Comparison of ENCODE assay signal across 8 cellular contexts in the genomic region with DNA sequence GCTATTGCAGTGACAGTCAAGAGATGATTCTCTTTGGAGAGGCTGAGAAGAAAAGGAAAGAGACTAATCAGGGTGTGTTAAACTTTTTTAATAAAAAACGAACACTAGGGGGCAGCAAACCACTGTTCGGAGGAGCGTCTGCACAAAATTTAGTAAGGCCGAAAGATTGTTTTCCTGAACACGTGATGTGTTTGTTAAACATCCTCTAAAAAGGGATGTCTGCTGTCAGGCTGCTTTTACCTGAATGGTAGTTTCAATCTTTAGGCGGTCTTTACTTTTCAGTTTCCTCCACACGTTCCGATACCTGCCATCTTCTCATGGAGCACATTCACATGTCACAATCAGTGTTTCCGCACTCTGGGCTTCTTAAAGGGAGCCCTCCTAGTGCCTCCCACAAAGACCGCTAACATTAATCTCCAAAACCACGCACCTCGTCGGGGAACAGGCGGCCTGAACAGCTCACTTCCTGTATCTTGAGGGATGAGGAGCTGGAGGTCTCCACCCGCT.
DNase-seq lines count a peak whose midpoint lies in the region; ATAC-seq, FAIRE-seq and TF ChIP-seq lines count a peak whose summit lies in the region.

No MANE protein-coding gene starts in this region.

- no peak for TF ChIP-seq POLR2A in A549 (IDR thresholded peaks at IDR 0.05; ENCODE audit: low read length)
- no peak for TF ChIP-seq POLR2A in heart left ventricle (IDR thresholded peaks at IDR 0.05)
- no peak for TF ChIP-seq POLR2A in GM18505 (IDR thresholded peaks at IDR 0.05; ENCODE audit: borderline replicate concordance, extremely low read depth, insufficient read depth, insufficient read length)

- TF ChIP-seq CTCF in A549 (IDR thresholded peaks at IDR 0.05), result peak; percentile 86
- TF ChIP-seq CTCF in GM12874 (IDR thresholded peaks at IDR 0.05; ENCODE audit: insufficient read depth, low read depth, low read length), result peak; percentile 39
- TF ChIP-seq CTCF in heart left ventricle (IDR thresholded peaks at IDR 0.05), result peak; percentile 62 to 83 (median 76)

- WGBS in A549 (ENCODE audit: missing lambda C conversion rate), result 52% methylated on average over 15 of the region's 15 CpGs
- WGBS in heart left ventricle, 4 donors, result 26 to 37% (median 30%) methylated on average over 15 of the region's 15 CpGs

- H3K36me3 ChIP-seq in Karpas-422 (ENCODE audit: insufficient read depth, low read length) (no peaks in the 10 kb centered on the region), heart left ventricle (no peaks in the 10 kb centered on the region)

- TF ChIP-seq EP300 in A549 (IDR thresholded peaks at IDR 0.05), result no peak

- no peaks in the 10 kb centered on the region for H3K36me3 Mint-ChIP-seq in activated naive CD8-positive, alpha-beta T cell treated with anti-CD3 and anti-CD28 coated beads, Interleukin-2, amount 50 U/mL, for 24 hours (ENCODE audit: low read depth)

- POLR2A ChIA-PET in A549 (lab: Yijun Ruan, JAX), result interaction anchor here (1.4 kb wide), 1 partner anchor 1160 kb away, joined by 10 read pairs; a partner anchor contains a TSS

- H3K27me3 Mint-ChIP-seq in activated naive CD8-positive, alpha-beta T cell treated with anti-CD3 and anti-CD28 coated beads, Interleukin-2, amount 50 U/mL, for 24 hours, result peaks cover 2% of the 10 kb centered on the region

- in situ Hi-C loops in SK-MEL-5 (cut with HindIII; ENCODE audit: low pct_unique_long_range_greater_than_20kb, low sequenced_read_pairs), result no loop called here

- H3K4me3 ChIP-seq in A549 (no peak overlapping the region), Karpas-422 (ENCODE audit: low read length) (no peak overlapping the region; the same call in 1 of the 2 replicates), heart left ventricle (peak overlapping the region in 8 of 12 donors; percentile 0 to 44 (median 26))

- CTCF ChIA-PET in A549 (lab: Yijun Ruan, JAX), result interaction anchor here (0.6 to 5.4 kb wide), 50 partner anchors 9 to 1551 kb away, joined by 3 to 114 read pairs (median 4); no protein-coding TSS in a partner anchor

- H3K4me2 ChIP-seq in A549 (peak overlapping the region; percentile 58), Karpas-422 (ENCODE audit: low read depth, low read length, poor library complexity, severe bottlenecking) (peak overlapping the region; percentile 49)

- H2AFZ ChIP-seq in Karpas-422 (ENCODE audit: low read length), result peak overlapping the region; percentile 96

- no peaks in the 10 kb centered on the region for H3K9me3 ChIP-seq in A549
- H3K9me3 ChIP-seq in Karpas-422 (ENCODE audit: low read length), result no peaks in the 10 kb centered on the region
- H3K9me3 ChIP-seq in heart left ventricle, result no peaks in the 10 kb centered on the region

- H3K27ac ChIP-seq in A549 (peak overlapping the region; percentile 35 to 68; a peak in 4 of 6 replicates), Karpas-422 (ENCODE audit: low read length) (no peak overlapping the region), heart left ventricle (peak overlapping the region in 4 of 12 donors; percentile 18 to 62 (median 36))

- no peaks in the 10 kb centered on the region for H3K9me3 Mint-ChIP-seq in activated naive CD8-positive, alpha-beta T cell treated with anti-CD3 and anti-CD28 coated beads, Interleukin-2, amount 50 U/mL, for 24 hours

- intact Hi-C loops in heart left ventricle (cut with DNase I), result loop anchor here (1.0 to 10.0 kb wide), 18 partner anchors 136 to 1164 kb away; a partner anchor contains a TSS

- peak overlapping the region; percentile 31; the same call in 1 of the 2 replicates for H3K9ac ChIP-seq in Karpas-422 (ENCODE audit: low read length)

- H3K79me2 ChIP-seq in Karpas-422 (ENCODE audit: low read length), result no peaks in the 10 kb centered on the region

- H3K4me3 Mint-ChIP-seq in activated naive CD8-positive, alpha-beta T cell treated with anti-CD3 and anti-CD28 coated beads, Interleukin-2, amount 50 U/mL, for 24 hours, result peak overlapping the region; percentile 44

- peak; percentile 65 for FAIRE-seq in A549 (lab: Jason Lieb, UNC)

- peak; percentile 35 to 79 for DNase-seq in A549 (ENCODE audit: low read depth in 1 of 2, low spot score in 1 of 2)
- DNase-seq in Karpas-422, result peak; percentile 89
- peak; percentile 70 for DNase-seq in SK-MEL-5 (ENCODE audit: low read depth, low spot score)
- peak; percentile 50 for DNase-seq in activated naive CD8-positive, alpha-beta T cell treated with anti-CD3 and anti-CD28 coated beads, Interleukin-2, amount 50 U/mL, for 24 hours
- peak in 2 of 5 donors; percentile 37 to 58 for DNase-seq in heart left ventricle
- peak; percentile 74 for DNase-seq in putamen (ENCODE audit: low spot score)

- peaks cover 47% of the 10 kb centered on the region for H3K4me1 Mint-ChIP-seq in activated naive CD8-positive, alpha-beta T cell treated with anti-CD3 and anti-CD28 coated beads, Interleukin-2, amount 50 U/mL, for 24 hours

- H3K27me3 ChIP-seq in Karpas-422 (ENCODE audit: low read length), result no peaks in the 10 kb centered on the region
- no peaks in the 10 kb centered on the region for H3K27me3 ChIP-seq in heart left ventricle

- H3K4me1 ChIP-seq in A549, result peaks cover 18% of the 10 kb centered on the region
- peaks cover 4% of the 10 kb centered on the region for H3K4me1 ChIP-seq in Karpas-422 (ENCODE audit: low read length)
- peaks cover 0 to 15% (median 8%) of the 10 kb centered on the region in 12 donors for H3K4me1 ChIP-seq in heart left ventricle

- peak overlapping the region; percentile 55 for H3K27ac Mint-ChIP-seq in activated naive CD8-positive, alpha-beta T cell treated with anti-CD3 and anti-CD28 coated beads, Interleukin-2, amount 50 U/mL, for 24 hours

- peak; percentile 94 to 96 for TF ChIP-seq RAD21 in A549 (conservative IDR thresholded peaks at IDR 0.05 in 1 of 2, IDR thresholded peaks at IDR 0.05 in 1 of 2)

- no peaks in the 10 kb centered on the region for H3K9me2 ChIP-seq in Karpas-422 (replicated peaks; ENCODE audit: insufficient read depth, low read length)

- ATAC-seq in A549 (peak; percentile 63 to 87; a peak in 5 of 6 replicates), heart left ventricle (peak; percentile 66 to 82 (median 74)), GM18505 (IDR thresholded peaks at IDR 0.05; ENCODE audit: unreplicated experiment) (no peak)
- ATAC-seq in activated naive CD8-positive, alpha-beta T cell treated with anti-CD3 and anti-CD28 coated beads, Interleukin-2, amount 50 U/mL, for 24 hours, result peak; percentile 63

- no peaks in the 10 kb centered on the region for H4K20me1 ChIP-seq in Karpas-422 (ENCODE audit: insufficient read depth, low read depth, low read length)

TF ChIP-seq in A549, 52 proteins besides CTCF, POLR2A, EP300 and RAD21:
- TF ChIP-seq, protein P1, sequence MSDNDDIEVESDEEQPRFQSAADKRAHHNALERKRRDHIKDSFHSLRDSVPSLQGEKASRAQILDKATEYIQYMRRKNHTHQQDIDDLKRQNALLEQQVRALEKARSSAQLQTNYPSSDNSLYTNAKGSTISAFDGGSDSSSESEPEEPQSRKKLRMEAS (IDR thresholded peaks at IDR 0.05), result 0 out of 2 replicates have a peak, but pooled peaks have one; percentile 35
- TF ChIP-seq, protein P2, sequence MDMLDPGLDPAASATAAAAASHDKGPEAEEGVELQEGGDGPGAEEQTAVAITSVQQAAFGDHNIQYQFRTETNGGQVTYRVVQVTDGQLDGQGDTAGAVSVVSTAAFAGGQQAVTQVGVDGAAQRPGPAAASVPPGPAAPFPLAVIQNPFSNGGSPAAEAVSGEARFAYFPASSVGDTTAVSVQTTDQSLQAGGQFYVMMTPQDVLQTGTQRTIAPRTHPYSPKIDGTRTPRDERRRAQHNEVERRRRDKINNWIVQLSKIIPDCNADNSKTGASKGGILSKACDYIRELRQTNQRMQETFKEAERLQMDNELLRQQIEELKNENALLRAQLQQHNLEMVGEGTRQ (IDR thresholded peaks at IDR 0.05), result peak; percentile 80
- TF ChIP-seq FOSB (CRISPR knock-in tag; IDR thresholded peaks at IDR 0.05), result no peak
- no peak for TF ChIP-seq NFE2L2 (conservative IDR thresholded peaks at IDR 0.05; ENCODE audit: low read length)
- TF ChIP-seq SMC3 (IDR thresholded peaks at IDR 0.05), result peak; percentile 90

Comparison
In these comparisons a context has a peak if more than half of its experiments do, and no peak if none do; other contexts are left out.
1. H3K4me3 ChIP-seq: peak in heart left ventricle (8 of 12); none in A549 (single experiment) and Karpas-422 (single experiment).
2. Peak in every context shown above with its lines, with median percentiles within 50 percentile points of each other: CTCF ChIP-seq.